Comparison of ENCODE assay signal across 1 cellular context in the genomic region with DNA sequence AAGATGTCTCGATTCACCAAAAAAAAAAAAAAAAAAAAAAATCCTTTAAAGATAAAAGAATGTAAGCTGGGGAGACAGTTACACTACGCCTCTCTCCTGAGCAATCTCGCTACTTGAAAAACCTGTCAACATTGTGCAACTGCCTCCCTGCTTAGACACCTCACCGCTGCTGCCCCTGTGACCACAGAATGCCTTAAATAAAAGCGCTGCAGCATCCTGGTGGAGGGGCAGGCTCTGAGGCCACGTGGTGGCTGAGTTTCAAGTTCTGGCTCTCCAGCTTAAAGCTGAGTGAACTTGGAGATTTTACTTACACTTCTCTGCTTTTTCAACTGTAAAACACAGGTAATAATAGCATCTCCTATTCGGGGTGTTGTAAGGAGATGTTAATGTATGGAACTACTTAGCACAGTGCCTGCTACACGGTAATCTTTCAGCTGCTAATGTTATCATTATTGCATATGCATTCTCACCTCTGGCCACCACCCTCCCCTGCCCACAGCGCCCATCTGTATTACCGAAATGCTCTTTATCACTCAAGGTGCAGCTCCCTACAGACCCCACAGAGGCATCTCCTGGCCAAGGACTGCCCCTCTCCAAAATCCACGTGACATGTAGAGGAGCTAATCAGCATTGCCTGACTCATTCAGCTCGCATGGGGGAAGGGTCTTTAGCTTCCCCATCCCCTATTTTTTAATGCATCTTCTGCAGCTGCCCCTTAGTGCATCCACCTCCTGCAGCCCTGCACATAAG.
TF ChIP-seq lines count a peak whose summit lies in the region.

No MANE protein-coding gene starts in this region.

TF ChIP-seq in HepG2, 621 proteins besides CTCF, POLR2A, EP300 and RAD21 (continued from another document and continues in another):
- TF ChIP-seq CREM (IDR thresholded peaks at IDR 0.05) (no peak), CREM (CRISPR knock-in tag; IDR thresholded peaks at IDR 0.05) (no peak), RFX1 (IDR thresholded peaks at IDR 0.05) (no peak), PHF21A (CRISPR knock-in tag; IDR thresholded peaks at IDR 0.05) (no peak), HOXD1 (CRISPR knock-in tag; IDR thresholded peaks at IDR 0.05) (no peak), E2F1 (CRISPR knock-in tag; IDR thresholded peaks at IDR 0.05) (no peak), SPEN (CRISPR knock-in tag; IDR thresholded peaks at IDR 0.05; ENCODE audit: low read depth) (no peak), TBX2 (CRISPR knock-in tag; IDR thresholded peaks at IDR 0.05; ENCODE audit: borderline replicate concordance) (peak; percentile 57; the same call in 1 of the 2 replicates), SOX13 (IDR thresholded peaks at IDR 0.05) (no peak), SOX13 (CRISPR knock-in tag; conservative IDR thresholded peaks at IDR 0.05 in 1 of 2, IDR thresholded peaks at IDR 0.05 in 1 of 2) (peak in 1 of 2 experiments; percentile 71; a peak in 2 of 4 replicates), TBX3 (IDR thresholded peaks at IDR 0.05; ENCODE audit: borderline replicate concordance) (no peak), IRF2 (CRISPR knock-in tag; IDR thresholded peaks at IDR 0.05) (peak; percentile 42; the same call in 1 of the 2 replicates), SALL2 (CRISPR knock-in tag; IDR thresholded peaks at IDR 0.05) (no peak), GATAD2A (CRISPR knock-in tag; IDR thresholded peaks at IDR 0.05) (peak; percentile 93), FOXA3 (CRISPR knock-in tag; IDR thresholded peaks at IDR 0.05) (peak; percentile 85), SOX5 (CRISPR knock-in tag; IDR thresholded peaks at IDR 0.05; ENCODE audit: borderline replicate concordance) (peak; percentile 63; the same call in 1 of the 2 replicates), BRD4 (CRISPR knock-in tag; IDR thresholded peaks at IDR 0.05) (no peak), SMC3 (IDR thresholded peaks at IDR 0.05; ENCODE audit: low read length) (no peak), U2AF1 (optimal IDR thresholded peaks at IDR 0.05; ENCODE audit: low read depth, low read length) (no peak), PRPF4 (IDR thresholded peaks at IDR 0.05; ENCODE audit: low read depth, low read length, poor library complexity, severe bottlenecking) (no peak), ELF3 (CRISPR knock-in tag; IDR thresholded peaks at IDR 0.05) (peak; percentile 46; the same call in 1 of the 2 replicates), UBTF (CRISPR knock-in tag; IDR thresholded peaks at IDR 0.05) (0 out of 2 replicates have a peak, but pooled peaks have one; percentile 11), MAFG (CRISPR knock-in tag; IDR thresholded peaks at IDR 0.05) (no peak), GTF2F1 (IDR thresholded peaks at IDR 0.05; ENCODE audit: low read length) (no peak), ZKSCAN8 (CRISPR knock-in tag; IDR thresholded peaks at IDR 0.05; ENCODE audit: borderline replicate concordance) (0 out of 2 replicates have a peak, but pooled peaks have one; percentile 15), ZSCAN21 (CRISPR knock-in tag; IDR thresholded peaks at IDR 0.05; ENCODE audit: borderline replicate concordance) (no peak), HMGXB4 (CRISPR knock-in tag; IDR thresholded peaks at IDR 0.05; ENCODE audit: borderline replicate concordance in 1 of 2, low read depth in 1 of 2) (no peak), SMAD3 (CRISPR knock-in tag; IDR thresholded peaks at IDR 0.05) (0 out of 2 replicates have a peak, but pooled peaks have one; percentile 60), CHCHD3 (CRISPR knock-in tag; IDR thresholded peaks at IDR 0.05) (no peak), ERF (CRISPR knock-in tag; IDR thresholded peaks at IDR 0.05) (no peak), GATAD1 (CRISPR knock-in tag; IDR thresholded peaks at IDR 0.05) (0 out of 2 replicates have a peak, but pooled peaks have one; percentile 20), HMG20B (CRISPR knock-in tag; conservative IDR thresholded peaks at IDR 0.05) (0 out of 2 replicates have a peak, but pooled peaks have one; percentile 40), ZNF709 (CRISPR knock-in tag; IDR thresholded peaks at IDR 0.05) (no peak), NFKBIZ (CRISPR knock-in tag; IDR thresholded peaks at IDR 0.05) (0 out of 2 replicates have a peak, but pooled peaks have one; percentile 44), CAMTA2 (CRISPR knock-in tag; IDR thresholded peaks at IDR 0.05; ENCODE audit: borderline replicate concordance) (no peak), RARA (CRISPR knock-in tag; IDR thresholded peaks at IDR 0.05) (peak; percentile 64), HNF4A (CRISPR knock-in tag; IDR thresholded peaks at IDR 0.05) (peak; percentile 26; the same call in 1 of the 2 replicates), ZBTB8A (CRISPR knock-in tag; IDR thresholded peaks at IDR 0.05; ENCODE audit: borderline replicate concordance, low read depth) (no peak), TOPORS (CRISPR knock-in tag; IDR thresholded peaks at IDR 0.05) (no peak), ASH2L (IDR thresholded peaks at IDR 0.05; ENCODE audit: insufficient read length, low read depth, low read length) (peak; percentile 47), GLI4 (CRISPR knock-in tag; IDR thresholded peaks at IDR 0.05; ENCODE audit: borderline replicate concordance) (no peak), ZKSCAN5 (CRISPR knock-in tag; IDR thresholded peaks at IDR 0.05) (no peak), LCORL (IDR thresholded peaks at IDR 0.05) (no peak), LCORL (CRISPR knock-in tag; IDR thresholded peaks at IDR 0.05) (peak; percentile 67; the same call in 1 of the 2 replicates), NR2F6 (IDR thresholded peaks at IDR 0.05) (no peak), NR2F6 (CRISPR knock-in tag; IDR thresholded peaks at IDR 0.05) (peak; percentile 55; the same call in 1 of the 2 replicates), TERF1 (CRISPR knock-in tag; IDR thresholded peaks at IDR 0.05) (no peak), ATF4 (CRISPR knock-in tag; IDR thresholded peaks at IDR 0.05) (no peak), ZEB1 (IDR thresholded peaks at IDR 0.05; ENCODE audit: insufficient replicate concordance, low read depth) (no peak), CBFB (CRISPR knock-in tag; IDR thresholded peaks at IDR 0.05) (0 out of 2 replicates have a peak, but pooled peaks have one; percentile 74), ETV5 (CRISPR knock-in tag; IDR thresholded peaks at IDR 0.05; ENCODE audit: borderline replicate concordance) (no peak)
- TF ChIP-seq, protein P1, sequence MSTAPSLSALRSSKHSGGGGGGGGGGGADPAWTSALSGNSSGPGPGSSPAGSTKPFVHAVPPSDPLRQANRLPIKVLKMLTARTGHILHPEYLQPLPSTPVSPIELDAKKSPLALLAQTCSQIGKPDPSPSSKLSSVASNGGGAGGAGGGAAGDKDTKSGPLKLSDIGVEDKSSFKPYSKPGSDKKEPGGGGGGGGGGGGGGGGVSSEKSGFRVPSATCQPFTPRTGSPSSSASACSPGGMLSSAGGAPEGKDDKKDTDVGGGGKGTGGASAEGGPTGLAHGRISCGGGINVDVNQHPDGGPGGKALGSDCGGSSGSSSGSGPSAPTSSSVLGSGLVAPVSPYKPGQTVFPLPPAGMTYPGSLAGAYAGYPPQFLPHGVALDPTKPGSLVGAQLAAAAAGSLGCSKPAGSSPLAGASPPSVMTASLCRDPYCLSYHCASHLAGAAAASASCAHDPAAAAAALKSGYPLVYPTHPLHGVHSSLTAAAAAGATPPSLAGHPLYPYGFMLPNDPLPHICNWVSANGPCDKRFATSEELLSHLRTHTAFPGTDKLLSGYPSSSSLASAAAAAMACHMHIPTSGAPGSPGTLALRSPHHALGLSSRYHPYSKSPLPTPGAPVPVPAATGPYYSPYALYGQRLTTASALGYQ (CRISPR knock-in tag; IDR thresholded peaks at IDR 0.05) = no peak
- TF ChIP-seq, protein P2, sequence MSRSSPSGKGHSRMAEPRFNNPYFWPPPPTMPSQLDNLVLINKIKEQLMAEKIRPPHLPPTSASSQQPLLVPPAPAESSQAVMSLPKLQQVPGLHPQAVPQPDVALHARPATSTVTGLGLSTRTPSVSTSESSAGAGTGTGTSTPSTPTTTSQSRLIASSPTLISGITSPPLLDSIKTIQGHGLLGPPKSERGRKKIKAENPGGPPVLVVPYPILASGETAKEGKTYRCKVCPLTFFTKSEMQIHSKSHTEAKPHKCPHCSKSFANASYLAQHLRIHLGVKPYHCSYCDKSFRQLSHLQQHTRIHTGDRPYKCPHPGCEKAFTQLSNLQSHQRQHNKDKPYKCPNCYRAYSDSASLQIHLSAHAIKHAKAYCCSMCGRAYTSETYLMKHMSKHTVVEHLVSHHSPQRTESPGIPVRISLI (CRISPR knock-in tag; IDR thresholded peaks at IDR 0.05; ENCODE audit: borderline replicate concordance) = peak; percentile 48; the same call in 1 of the 2 replicates
- TF ChIP-seq, protein P3, sequence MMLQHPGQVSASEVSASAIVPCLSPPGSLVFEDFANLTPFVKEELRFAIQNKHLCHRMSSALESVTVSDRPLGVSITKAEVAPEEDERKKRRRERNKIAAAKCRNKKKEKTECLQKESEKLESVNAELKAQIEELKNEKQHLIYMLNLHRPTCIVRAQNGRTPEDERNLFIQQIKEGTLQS (CRISPR knock-in tag; IDR thresholded peaks at IDR 0.05) = 0 out of 2 replicates have a peak, but pooled peaks have one; percentile 13
- TF ChIP-seq, protein P4, sequence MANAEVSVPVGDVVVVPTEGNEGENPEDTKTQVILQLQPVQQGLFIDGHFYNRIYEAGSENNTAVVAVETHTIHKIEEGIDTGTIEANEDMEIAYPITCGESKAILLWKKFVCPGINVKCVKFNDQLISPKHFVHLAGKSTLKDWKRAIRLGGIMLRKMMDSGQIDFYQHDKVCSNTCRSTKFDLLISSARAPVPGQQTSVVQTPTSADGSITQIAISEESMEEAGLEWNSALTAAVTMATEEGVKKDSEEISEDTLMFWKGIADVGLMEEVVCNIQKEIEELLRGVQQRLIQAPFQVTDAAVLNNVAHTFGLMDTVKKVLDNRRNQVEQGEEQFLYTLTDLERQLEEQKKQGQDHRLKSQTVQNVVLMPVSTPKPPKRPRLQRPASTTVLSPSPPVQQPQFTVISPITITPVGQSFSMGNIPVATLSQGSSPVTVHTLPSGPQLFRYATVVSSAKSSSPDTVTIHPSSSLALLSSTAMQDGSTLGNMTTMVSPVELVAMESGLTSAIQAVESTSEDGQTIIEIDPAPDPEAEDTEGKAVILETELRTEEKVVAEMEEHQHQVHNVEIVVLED (CRISPR knock-in tag; IDR thresholded peaks at IDR 0.05; ENCODE audit: borderline replicate concordance) = no peak
